In genomic region chr3:184526158-184526483, GRCh38 we compare ENCODE assay signal across 8 cellular contexts. TPM values are rescaled to one million over a fixed set of nuclear protein-coding genes. Genes with fewer than 3 reads are reported as not detected.
DNase-seq lines count a peak whose midpoint lies in the region; ATAC-seq and TF ChIP-seq lines count a peak whose summit lies in the region.

No MANE protein-coding gene starts in this region.

- ATAC-seq in Right ventricle myocardium inferior (no peak), GM21515 (IDR thresholded peaks at IDR 0.05; ENCODE audit: unreplicated experiment) (no peak)

- no peaks in the 10 kb centered on the region for H3K36me3 ChIP-seq in cardiac muscle cell
- no peaks in the 10 kb centered on the region for H3K36me3 ChIP-seq in mesenchymal stem cell (ENCODE audit: control insufficient read depth in 1 of 2, insufficient read depth in 2 of 2, low read depth in 1 of 2, low read length in 2 of 2)
- H3K36me3 ChIP-seq in Peyer's patch = no peaks in the 10 kb centered on the region

- H3K27ac Mint-ChIP-seq in type B pancreatic cell = no peak overlapping the region

- peaks cover 84% of the 10 kb centered on the region for H3K27me3 Mint-ChIP-seq in type B pancreatic cell

- H4K91ac ChIP-seq in mesenchymal stem cell (ENCODE audit: low read length) = no peak overlapping the region

- H3K9me3 ChIP-seq in cardiac muscle cell (ENCODE audit: low read depth) (no peaks in the 10 kb centered on the region), mesenchymal stem cell (ENCODE audit: control insufficient read depth, low read length) (no peaks in the 10 kb centered on the region), Peyer's patch (no peaks in the 10 kb centered on the region)

- H3K4ac ChIP-seq in mesenchymal stem cell (ENCODE audit: low read depth in 1 of 2, low read length in 2 of 2) = no peak overlapping the region

- in situ Hi-C loops in astrocyte of the spinal cord (cut with HindIII; ENCODE audit: low sequenced_read_pairs) = no loop called here

- WGBS in mesenchymal stem cell = 4% methylated on average over 5 of the region's 7 CpGs

- peaks cover 10% of the 10 kb centered on the region for H3K4me1 Mint-ChIP-seq in type B pancreatic cell (ENCODE audit: unreplicated experiment)

- peak overlapping the region; percentile 42 for H3K4me3 ChIP-seq in cardiac muscle cell
- no peak overlapping the region for H3K4me3 ChIP-seq in astrocyte of the spinal cord (ENCODE audit: low read depth, low read length)
- peak overlapping the region; percentile 40 to 79 for H3K4me3 ChIP-seq in mesenchymal stem cell (ENCODE audit: insufficient read depth in 1 of 2, low read depth in 1 of 2, low read length in 2 of 2)
- H3K4me3 ChIP-seq in Peyer's patch = peak overlapping the region in 1 of 4 donors; percentile 47

- H3K36me3 Mint-ChIP-seq in type B pancreatic cell = no peaks in the 10 kb centered on the region

- no peaks in the 10 kb centered on the region for H3K79me1 ChIP-seq in mesenchymal stem cell (replicated peaks; ENCODE audit: low read length, poor library complexity, severe bottlenecking)

- H2BK5ac ChIP-seq in mesenchymal stem cell (ENCODE audit: low read depth, low read length, poor library complexity, severe bottlenecking) = no peak overlapping the region

- H3K4me3 Mint-ChIP-seq in type B pancreatic cell = peak overlapping the region; percentile 84

- TF ChIP-seq CTCF in cardiac muscle cell (IDR thresholded peaks at IDR 0.05; ENCODE audit: low read depth, low read length) = no peak
- peak; percentile 0 for TF ChIP-seq CTCF in astrocyte of the spinal cord (IDR thresholded peaks at IDR 0.05; ENCODE audit: low read depth, low read length)
- TF ChIP-seq CTCF in type B pancreatic cell (conservative IDR thresholded peaks at IDR 0.05) = peak; percentile 59
- no peak for TF ChIP-seq CTCF in Peyer's patch (IDR thresholded peaks at IDR 0.05)

- DNase-seq in cardiac muscle cell (ENCODE audit: low read depth in 1 of 2, low spot score in 1 of 2) = no peak
- no peak for DNase-seq in Right ventricle myocardium inferior (ENCODE audit: missing footprints)
- DNase-seq in astrocyte of the spinal cord (ENCODE audit: low read depth, low spot score) = no peak
- DNase-seq in mesenchymal stem cell = no peak
- no peak for DNase-seq in type B pancreatic cell (ENCODE audit: extremely low spot score, unreplicated experiment)
- no peak for DNase-seq in substantia nigra (lab: John Stamatoyannopoulos, UW)
- no peak for DNase-seq in Peyer's patch

- H2BK120ac ChIP-seq in mesenchymal stem cell (ENCODE audit: low read depth, low read length) = no peak overlapping the region

- intact Hi-C loops in Right ventricle myocardium inferior (cut with DNase I) = no loop called here

- no peak overlapping the region for H2AFZ ChIP-seq in mesenchymal stem cell (ENCODE audit: low read depth, low read length)

- no peaks in the 10 kb centered on the region for H3K4me1 ChIP-seq in cardiac muscle cell (ENCODE audit: low read depth)
- H3K4me1 ChIP-seq in mesenchymal stem cell (ENCODE audit: control insufficient read depth, insufficient read depth, low read depth, low read length) = peaks cover 8% of the 10 kb centered on the region
- H3K4me1 ChIP-seq in Peyer's patch = peaks cover 0 to 12% (median 4%) of the 10 kb centered on the region in 4 donors

- peak overlapping the region; percentile 84 for H3K9ac ChIP-seq in mesenchymal stem cell (ENCODE audit: low read length)

- H3K27me3 ChIP-seq in cardiac muscle cell (peaks cover 79% of the 10 kb centered on the region), mesenchymal stem cell (ENCODE audit: control insufficient read depth in 1 of 2, insufficient read depth in 1 of 2, low read length in 2 of 2) (peaks cover 27 to 50% of the 10 kb centered on the region in 2 experiments), Peyer's patch (peaks cover 0 to 17% of the 10 kb centered on the region in 2 donors)

- no peak overlapping the region for H2BK15ac ChIP-seq in mesenchymal stem cell (ENCODE audit: low read depth, poor library complexity, severe bottlenecking)

- no peak overlapping the region for H3K14ac ChIP-seq in mesenchymal stem cell (ENCODE audit: low read length in 2 of 2)

- peak overlapping the region; percentile 62 for H4K8ac ChIP-seq in mesenchymal stem cell (ENCODE audit: low read length)

- no peaks in the 10 kb centered on the region for H3K9me3 Mint-ChIP-seq in type B pancreatic cell

- no peak overlapping the region for H2AK5ac ChIP-seq in mesenchymal stem cell (ENCODE audit: low read length, severe bottlenecking)

- H3K27ac ChIP-seq in cardiac muscle cell = no peak overlapping the region
- no peak overlapping the region for H3K27ac ChIP-seq in mesenchymal stem cell (ENCODE audit: low read length, poor library complexity, severe bottlenecking)
- H3K27ac ChIP-seq in substantia nigra (ENCODE audit: low read depth, low read length, poor library complexity, severe bottlenecking) = no peak overlapping the region
- no peak overlapping the region for H3K27ac ChIP-seq in Peyer's patch

- no peak overlapping the region for H3K23ac ChIP-seq in mesenchymal stem cell (ENCODE audit: low read length in 2 of 2)

- peak overlapping the region; percentile 87 for H3K4me2 ChIP-seq in mesenchymal stem cell (ENCODE audit: low read length, poor library complexity, severe bottlenecking)

- no peak overlapping the region for H3K18ac ChIP-seq in mesenchymal stem cell (ENCODE audit: low read depth in 1 of 2, low read length in 2 of 2)

- no peak for TF ChIP-seq POLR2A in Peyer's patch (IDR thresholded peaks at IDR 0.05)

- H2BK12ac ChIP-seq in mesenchymal stem cell (ENCODE audit: low read length in 2 of 2) = no peak overlapping the region

RNA-seq across cellular contexts. Expression of gene EPHB3, which starts 35.5 kb away (rescaled TPM):
- total RNA-seq in cardiac muscle cell = 132 and 170 TPM in 2 replicates
- 142 and 206 TPM in 2 replicates for polyA plus RNA-seq in cardiac muscle cell
- 1.6 TPM for total RNA-seq in Right ventricle myocardium inferior
- 2.3 TPM for polyA plus RNA-seq in mesenchymal stem cell (2013, experiment 1 of 2)
- polyA plus RNA-seq in mesenchymal stem cell (2013, experiment 2 of 2) = 2.2 TPM
- total RNA-seq in type B pancreatic cell (ENCODE audit: low replicate concordance) = 57.7 and 65.0 TPM in 2 replicates
- 10 to 100 TPM in 3 of 4 donors, 1 to 10 TPM in 1; 6.0 to 59.4 (median 17.2) TPM for total RNA-seq in Peyer's patch

Comparison
In these comparisons a context has a peak if more than half of its experiments do, and no peak if none do; other contexts are left out.
1. CTCF ChIP-seq: peak in astrocyte of the spinal cord (single experiment) and type B pancreatic cell (single experiment); none in cardiac muscle cell (single experiment) and Peyer's patch (0 of 6).